ENCODE assay signal across 11 cellular contexts in the genomic region with DNA sequence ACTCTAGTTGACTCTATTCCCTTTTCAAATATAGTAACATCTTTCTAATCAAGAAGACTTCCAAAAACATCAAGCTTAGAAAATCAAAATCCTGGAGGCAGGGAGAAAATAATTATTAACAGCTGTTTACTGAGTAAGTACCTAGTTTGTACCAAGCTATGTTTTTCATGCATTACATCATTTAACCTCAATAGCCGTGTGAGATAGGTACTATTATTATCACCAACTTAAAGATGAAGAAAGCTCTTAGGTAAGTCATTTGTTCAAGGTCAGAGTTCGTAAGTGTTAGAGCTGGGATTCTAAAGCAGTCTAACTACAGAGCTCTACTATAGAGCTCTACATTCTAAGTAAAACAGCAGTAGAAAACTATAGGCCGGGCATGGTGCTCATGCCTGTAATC. TPM values are rescaled to one million over a fixed set of nuclear protein-coding genes. Genes with fewer than 3 reads are reported as not detected.
DNase-seq lines count a peak whose midpoint lies in the region; ATAC-seq and TF ChIP-seq lines count a peak whose summit lies in the region.
"Had no signal": no experiment of that assay in that cellular context is flagged by ENCODE, and none has a peak within 500 bp of the region (broad histone marks: within the 10 kb centered on the region; RNA-seq: fewer than 3 reads in every experiment).

No MANE protein-coding gene starts in this region.

- ATAC-seq in GM18870 (IDR thresholded peaks at IDR 0.05; ENCODE audit: unreplicated experiment) (peak; percentile 29), GM21786 (IDR thresholded peaks at IDR 0.05; ENCODE audit: unreplicated experiment) (peak; percentile 42), mucosa of descending colon (no peak)

- H3K27me3 Mint-ChIP-seq in immature natural killer cell (ENCODE audit: low read depth in 3 of 3) = peaks cover 0 to 4% (median 0%) of the 10 kb centered on the region in 3 donors

- H3K4me1 ChIP-seq in mucosa of descending colon (ENCODE audit: low read depth) = no peaks in the 10 kb centered on the region

- no peaks in the 10 kb centered on the region for H3K36me3 Mint-ChIP-seq in immature natural killer cell

- no peaks in the 10 kb centered on the region for H3K9me3 Mint-ChIP-seq in immature natural killer cell

- no peaks in the 10 kb centered on the region for H3K36me3 ChIP-seq in mucosa of descending colon (ENCODE audit: low read depth)

- H3K4me3 ChIP-seq in mucosa of descending colon = no peak overlapping the region

- intact Hi-C loops in mucosa of descending colon (cut with DNase I, micrococcal nuclease) = no loop called here

- H3K4me3 Mint-ChIP-seq in immature natural killer cell = peak overlapping the region; percentile 18 to 76 (median 33)
- H3K4me3 Mint-ChIP-seq: neural crest cell had no signal

- H3K9me3 ChIP-seq in mucosa of descending colon = no peaks in the 10 kb centered on the region

- TF ChIP-seq CTCF in mucosa of descending colon (IDR thresholded peaks at IDR 0.05) = no peak

- H3K4me1 Mint-ChIP-seq in immature natural killer cell = peaks cover 91 to 98% of the 10 kb centered on the region in 2 donors

- DNase-seq in LHCN-M2 (ENCODE audit: low read depth) (peak; percentile 12), immature natural killer cell (no peak), mucosa of descending colon (no peak), erythroblast (lab: John Stamatoyannopoulos, UW) (no peak)
- no peak for DNase-seq in activated CD4-positive, CD25-positive, alpha-beta regulatory T cell treated with anti-CD3 and anti-CD28 coated beads, Interleukin-2, amount 50 U/mL, for 72 hours
- DNase-seq: activated naive CD4-positive, alpha-beta T cell treated with Interleukin-2 at 50 U/mL for 16 hours; DMS79; NCI-H1092 treated with DMSO at 0.1 percent for 48 hours had no signal

- TF ChIP-seq POLR2A in erythroblast (IDR thresholded peaks at IDR 0.05; ENCODE audit: low read length) = no peak

- peak overlapping the region; percentile 0 to 76 (median 38) for H3K27ac Mint-ChIP-seq in immature natural killer cell

RNA-seq across cellular contexts. Expression of gene GSK3B, which starts 41.6 kb away (rescaled TPM):
- total RNA-seq in LHCN-M2 (2014; rRNA removed) = 43.3 and 46.5 TPM in 2 replicates
- 22.8 TPM for polyA plus RNA-seq in LHCN-M2 (2012)
- 10 to 100 TPM; 11.9 to 26.6 (median 20.0) TPM for polyA plus RNA-seq in immature natural killer cell
- 10 to 100 TPM; 40.1 to 41.9 (median 41.0) TPM for total RNA-seq in mucosa of descending colon
